19 cellular contexts compared by ENCODE assay signal in genomic region chr16:74657873-74658642, GRCh38. TPM values are rescaled to one million over a fixed set of nuclear protein-coding genes. Genes with fewer than 3 reads are reported as not detected.
DNase-seq lines count a peak whose midpoint lies in the region; ATAC-seq, FAIRE-seq and TF ChIP-seq lines count a peak whose summit lies in the region.
"Had no signal": no experiment of that assay in that cellular context is flagged by ENCODE, and none has a peak within 500 bp of the region (broad histone marks: within the 10 kb centered on the region; RNA-seq: fewer than 3 reads in every experiment).

No MANE protein-coding gene starts in this region.

- peaks cover 46% of the 10 kb centered on the region for H3K36me3 ChIP-seq in mammary epithelial cell (ENCODE audit: insufficient read depth, low read length)
- H3K36me3 ChIP-seq in endothelial cell of umbilical vein (ENCODE audit: control insufficient read depth in 2 of 2, extremely low read depth in 1 of 2, insufficient read depth in 2 of 2, low read length in 2 of 2): peaks cover 8 to 22% of the 10 kb centered on the region in 2 experiments
- H3K36me3 ChIP-seq in subcutaneous abdominal adipose tissue (ENCODE audit: control insufficient read depth in 5 of 5, insufficient read depth in 5 of 5, low read length in 5 of 5): peaks cover 11 to 42% (median 39%) of the 10 kb centered on the region in 5 donors
- peaks cover 28% of the 10 kb centered on the region for H3K36me3 ChIP-seq in effector memory CD4-positive, alpha-beta T cell (ENCODE audit: control insufficient read depth, insufficient read depth, low read length)

- no peaks in the 10 kb centered on the region for H3K27me3 ChIP-seq in mammary epithelial cell (ENCODE audit: insufficient read depth, low read length)
- H3K27me3 ChIP-seq in endothelial cell of umbilical vein (ENCODE audit: control insufficient read depth in 2 of 2, insufficient read depth in 2 of 2, low read length in 2 of 2): no peaks in the 10 kb centered on the region
- H3K27me3 ChIP-seq in subcutaneous abdominal adipose tissue (ENCODE audit: control insufficient read depth in 5 of 5, insufficient read depth in 4 of 5, low read length in 5 of 5): no peaks in the 10 kb centered on the region
- no peaks in the 10 kb centered on the region for H3K27me3 ChIP-seq in effector memory CD4-positive, alpha-beta T cell (replicated peaks; ENCODE audit: control insufficient read depth, insufficient read depth, low read length, poor library complexity, severe bottlenecking)
- H3K27me3 ChIP-seq: heart left ventricle, right lobe of liver, SJSA1, suprapubic skin had no signal

- H3K4me3 Mint-ChIP-seq in MCF 10A (ENCODE audit: unreplicated experiment) (no peak overlapping the region), activated B cell treated with CpG ODN at 0.5 μM for 24 hours (no peak overlapping the region)
- H3K4me3 Mint-ChIP-seq: H9 had no signal

- FAIRE-seq in endothelial cell of umbilical vein (lab: Jason Lieb, UNC): peak; percentile 24
- FAIRE-seq: TTC549 had no signal

- 79% methylated on average over 5 of the region's 5 CpGs for WGBS in mammary epithelial cell (ENCODE audit: low coverage, missing lambda C conversion rate)

- H3K4me2 ChIP-seq in mammary epithelial cell (ENCODE audit: insufficient read depth, low read depth, low read length): no peak overlapping the region
- no peak overlapping the region for H3K4me2 ChIP-seq in endothelial cell of umbilical vein (ENCODE audit: insufficient read depth, low read length)

- in situ Hi-C loops in mammary epithelial cell (cut with MboI; ENCODE audit: low sequenced_read_pairs in 2 of 2): no loop called here

- CTCF ChIA-PET in mammary epithelial cell (lab: Charles Lee; ENCODE audit: low non-redundant PET) (no interaction called here), MCF 10A (lab: Yijun Ruan, JAX) (interaction anchor here (0.6 to 2.1 kb wide), 3 partner anchors 7 to 245 kb away, joined by 3 to 11 read pairs (median 4); no protein-coding TSS in a partner anchor), activated B cell treated with CpG ODN at 0.5 μM for 24 hours (lab: Charles Lee) (interaction anchor here (0.6 to 1.0 kb wide), 2 partner anchors 185 to 204 kb away, joined by 3 read pairs; no protein-coding TSS in a partner anchor), endothelial cell of umbilical vein (lab: Charles Lee) (interaction anchor here (1.0 kb wide), 1 partner anchor 204 kb away, joined by 3 read pairs; no protein-coding TSS in a partner anchor)

- no peak for ATAC-seq in activated B cell treated with CpG ODN at 0.5 μM for 24 hours (ENCODE audit: low read depth)
- ATAC-seq: heart left ventricle had no signal

- H3K27ac Mint-ChIP-seq in MCF 10A (ENCODE audit: low read depth, unreplicated experiment): no peak overlapping the region
- H3K27ac Mint-ChIP-seq in activated B cell treated with CpG ODN at 0.5 μM for 24 hours: peak overlapping the region; percentile 50

- no peak for TF ChIP-seq POLR2A in endothelial cell of umbilical vein (IDR thresholded peaks at IDR 0.05; ENCODE audit: low read depth, low read length)

- intact Hi-C loops in mammary epithelial cell (cut with micrococcal nuclease) (no loop called here), MCF 10A (cut with micrococcal nuclease) (no loop called here), activated B cell treated with CpG ODN at 0.5 μM for 24 hours (cut with micrococcal nuclease) (no loop called here), endothelial cell of umbilical vein (cut with micrococcal nuclease) (no loop called here)

- H3K27me3 Mint-ChIP-seq in MCF 10A (ENCODE audit: insufficient read depth, unreplicated experiment) (no peaks in the 10 kb centered on the region), activated B cell treated with CpG ODN at 0.5 μM for 24 hours (no peaks in the 10 kb centered on the region)

- H3K9me3 Mint-ChIP-seq in MCF 10A (ENCODE audit: unreplicated experiment): no peaks in the 10 kb centered on the region
- no peaks in the 10 kb centered on the region for H3K9me3 Mint-ChIP-seq in activated B cell treated with CpG ODN at 0.5 μM for 24 hours
- H3K9me3 Mint-ChIP-seq: H9 had no signal

- H4K20me1 ChIP-seq in mammary epithelial cell (ENCODE audit: insufficient read depth, low read length): peaks cover 5% of the 10 kb centered on the region
- H4K20me1 ChIP-seq in endothelial cell of umbilical vein (replicated peaks; ENCODE audit: control insufficient read depth, extremely low read depth, insufficient read depth, low read length): peaks cover 8% of the 10 kb centered on the region

- dilution Hi-C loops in mammary epithelial cell (cut with HindIII; ENCODE audit: low sequenced_read_pairs): no loop called here
- dilution Hi-C loops in endothelial cell of umbilical vein (cut with MboI; ENCODE audit: extremely low pct_ligation_motif_present, low sequenced_read_pairs): no loop called here

- POLR2A ChIA-PET in MCF 10A (lab: Yijun Ruan, JAX): interaction anchor here (1.6 to 2.6 kb wide), 2 partner anchors 9 to 22 kb away, joined by 3 to 9 read pairs; partner anchors contain the start of gene RFWD3
- POLR2A ChIA-PET in activated B cell treated with CpG ODN at 0.5 μM for 24 hours (lab: Charles Lee): no interaction called here
- POLR2A ChIA-PET in endothelial cell of umbilical vein (lab: Charles Lee): no interaction called here

- DNase-seq in mammary epithelial cell (peak; percentile 4), MCF 10A (ENCODE audit: unreplicated experiment) (no peak), activated B cell treated with CpG ODN at 0.5 μM for 24 hours (no peak), endothelial cell of umbilical vein (ENCODE audit: low read depth, low spot score) (no peak), NCI-H2196 treated with DMSO at 0.1 percent for 48 hours (lab: John Stamatoyannopoulos, UW; ENCODE audit: unreplicated experiment) (no peak), COLO668 (lab: John Stamatoyannopoulos, UW; ENCODE audit: unreplicated experiment) (no peak)
- DNase-seq in effector memory CD4-positive, alpha-beta T cell: no peak
- DNase-seq: activated CD4-positive, alpha-beta T cell treated with anti-CD3 and anti-CD28 coated beads, Interleukin-2, amount 50 U/mL, for 48 hours; activated gamma-delta T cell treated with Interleukin-2 at 50 U/mL for 16 hours; H9; heart left ventricle; NCI-H1930; NCI-H526; OCI-M1; right lobe of liver had no signal

- BruUV-seq in mammary epithelial cell (replicated peaks; lab: Mats Ljungman, UMichigan): no TSS peak
- no TSS peak for BruUV-seq in MCF 10A (replicated peaks; lab: Mats Ljungman, UMichigan)
- no TSS peak for BruUV-seq in endothelial cell of umbilical vein (replicated peaks; lab: Mats Ljungman, UMichigan)

- TF ChIP-seq CTCF in mammary epithelial cell (conservative IDR thresholded peaks at IDR 0.05 in 1 of 2, IDR thresholded peaks at IDR 0.05 in 1 of 2; ENCODE audit: extremely low read depth in 1 of 2, insufficient read depth in 1 of 2, low read depth in 1 of 2, low read length in 2 of 2) (no peak), MCF 10A (IDR thresholded peaks at IDR 0.05; ENCODE audit: unreplicated experiment) (no peak), activated B cell treated with CpG ODN at 0.5 μM for 24 hours (IDR thresholded peaks at IDR 0.05) (no peak), endothelial cell of umbilical vein (IDR thresholded peaks at IDR 0.05; ENCODE audit: extremely low read depth in 1 of 2, insufficient read depth in 1 of 2, low read depth in 1 of 2, low read length in 2 of 2) (no peak)

- H3K4me1 Mint-ChIP-seq in MCF 10A (ENCODE audit: insufficient read depth, unreplicated experiment) (peaks cover 13% of the 10 kb centered on the region), activated B cell treated with CpG ODN at 0.5 μM for 24 hours (peaks cover 49% of the 10 kb centered on the region)

- H2AFZ ChIP-seq in mammary epithelial cell (ENCODE audit: low read depth, low read length): no peak overlapping the region
- no peak overlapping the region for H2AFZ ChIP-seq in endothelial cell of umbilical vein (ENCODE audit: low read depth, low read length)

- H3K4me3 ChIP-seq in mammary epithelial cell (replicated peaks in 1 of 3; ENCODE audit: insufficient read depth in 1 of 3, low read depth in 2 of 3, low read length in 3 of 3) (no peak overlapping the region), endothelial cell of umbilical vein (replicated peaks in 1 of 3; ENCODE audit: insufficient read depth in 1 of 3, low read depth in 1 of 3, low read length in 3 of 3) (no peak overlapping the region), subcutaneous abdominal adipose tissue (ENCODE audit: low read depth in 1 of 5, low read length in 5 of 5) (no peak overlapping the region)
- H3K4me3 ChIP-seq in effector memory CD4-positive, alpha-beta T cell (ENCODE audit: insufficient read depth, low read depth, low read length, poor library complexity, severe bottlenecking): no peak overlapping the region
- H3K4me3 ChIP-seq: heart left ventricle, right lobe of liver, SJSA1, suprapubic skin had no signal

- H3K4me1 ChIP-seq in mammary epithelial cell (ENCODE audit: insufficient read depth, low read length) (peaks cover 21% of the 10 kb centered on the region), endothelial cell of umbilical vein (ENCODE audit: control insufficient read depth, extremely low read depth, insufficient read depth, low read length) (peaks cover under 1% of the 10 kb centered on the region), subcutaneous abdominal adipose tissue (ENCODE audit: control insufficient read depth in 5 of 5, insufficient read depth in 5 of 5, low read length in 5 of 5) (peaks cover 0 to 13% (median 2%) of the 10 kb centered on the region in 5 donors)
- H3K4me1 ChIP-seq in effector memory CD4-positive, alpha-beta T cell (ENCODE audit: control insufficient read depth, insufficient read depth, low read length, poor library complexity, severe bottlenecking): peaks cover 4% of the 10 kb centered on the region
- H3K4me1 ChIP-seq: SJSA1 had no signal

- H3K9me3 ChIP-seq in mammary epithelial cell (replicated peaks; ENCODE audit: insufficient read depth, low read length) (no peaks in the 10 kb centered on the region), endothelial cell of umbilical vein (replicated peaks; ENCODE audit: control insufficient read depth, insufficient read depth, low read length) (no peaks in the 10 kb centered on the region), subcutaneous abdominal adipose tissue (ENCODE audit: control insufficient read depth in 5 of 5, low read length in 5 of 5) (no peaks in the 10 kb centered on the region)
- H3K9me3 ChIP-seq in effector memory CD4-positive, alpha-beta T cell (ENCODE audit: control insufficient read depth, low read length): no peaks in the 10 kb centered on the region
- H3K9me3 ChIP-seq: heart left ventricle, right lobe of liver, SJSA1, suprapubic skin had no signal

- H3K9ac ChIP-seq in mammary epithelial cell (ENCODE audit: insufficient read depth, low read length): no peak overlapping the region
- no peak overlapping the region for H3K9ac ChIP-seq in endothelial cell of umbilical vein (replicated peaks; ENCODE audit: extremely low read depth, insufficient read depth, low read length)
- no peak overlapping the region for H3K9ac ChIP-seq in subcutaneous abdominal adipose tissue (ENCODE audit: low read length in 5 of 5)

- H3K27ac ChIP-seq in mammary epithelial cell (ENCODE audit: insufficient read depth, low read depth, low read length) (no peak overlapping the region), endothelial cell of umbilical vein (ENCODE audit: insufficient read depth, low read depth, low read length) (no peak overlapping the region), subcutaneous abdominal adipose tissue (ENCODE audit: low read depth, low read length) (peak overlapping the region; percentile 16)
- no peak overlapping the region for H3K27ac ChIP-seq in effector memory CD4-positive, alpha-beta T cell (ENCODE audit: insufficient read depth, low read length, poor library complexity, severe bottlenecking)
- H3K27ac ChIP-seq: right lobe of liver, SJSA1, suprapubic skin had no signal

- H3K36me3 Mint-ChIP-seq in MCF 10A (ENCODE audit: insufficient read depth, unreplicated experiment): peaks cover 66% of the 10 kb centered on the region
- H3K36me3 Mint-ChIP-seq in activated B cell treated with CpG ODN at 0.5 μM for 24 hours (ENCODE audit: low read depth): peaks cover 79% of the 10 kb centered on the region

- no peaks in the 10 kb centered on the region for H3K9me1 ChIP-seq in endothelial cell of umbilical vein (replicated peaks; ENCODE audit: control insufficient read depth, extremely low read depth, insufficient read depth, low read length)

- H3K79me2 ChIP-seq in mammary epithelial cell (ENCODE audit: insufficient read depth, low read length) (peaks cover 96% of the 10 kb centered on the region), endothelial cell of umbilical vein (ENCODE audit: control insufficient read depth, insufficient read depth, low read length) (peaks cover 95% of the 10 kb centered on the region)

RNA-seq across cellular contexts. Expression of gene RFWD3, which starts 8.6 kb away (rescaled TPM):
- total RNA-seq in mammary epithelial cell: 10 to 100 TPM; 33.2 to 59.3 TPM
- polyA plus RNA-seq in mammary epithelial cell: 39.5 TPM
- polyA minus RNA-seq in mammary epithelial cell: 234 TPM
- 31.2 and 33.7 TPM in 2 replicates for total RNA-seq in MCF 10A (2022)
- total RNA-seq in activated B cell treated with CpG ODN at 0.5 μM for 24 hours: 57.9 and 63.2 TPM in 2 replicates
- total RNA-seq in endothelial cell of umbilical vein: 47.6 and 51.6 TPM in 2 replicates
- polyA plus RNA-seq in endothelial cell of umbilical vein: 27.3 and 27.8 TPM in 2 replicates
- 19.8 and 21.5 TPM in 2 replicates for polyA plus RNA-seq in endothelial cell of umbilical vein (2011; cell fraction: cytosol; rRNA removed)
- polyA plus RNA-seq in endothelial cell of umbilical vein (2011; cell fraction: nucleus; rRNA removed): 34.8 and 34.9 TPM in 2 replicates
- 21.4 and 26.4 TPM in 2 replicates for polyA plus RNA-seq in endothelial cell of umbilical vein (2012)
- 90.0 and 94.4 TPM in 2 replicates for polyA minus RNA-seq in endothelial cell of umbilical vein
- polyA minus RNA-seq in endothelial cell of umbilical vein (2011; cell fraction: cytosol; rRNA and poly(A)+ RNA removed): 59.3 TPM
- polyA minus RNA-seq in endothelial cell of umbilical vein (2011; cell fraction: nucleus; rRNA and poly(A)+ RNA removed): 44.5 and 67.4 TPM in 2 replicates

RNA-seq across cellular contexts. Expression of gene MLKL, which starts 42.6 kb away (rescaled TPM):
- total RNA-seq in mammary epithelial cell: 10 to 100 TPM in 1 of 2 donors, 1 to 10 TPM in 1; 3.3 to 16.6 TPM
- polyA plus RNA-seq in mammary epithelial cell: 11.7 TPM
- 16.9 TPM for polyA minus RNA-seq in mammary epithelial cell
- 12.1 and 14.2 TPM in 2 replicates for total RNA-seq in MCF 10A (2022)
- total RNA-seq in activated B cell treated with CpG ODN at 0.5 μM for 24 hours: 6.5 and 6.8 TPM in 2 replicates
- total RNA-seq in endothelial cell of umbilical vein: 24.4 and 26.5 TPM in 2 replicates
- polyA plus RNA-seq in endothelial cell of umbilical vein: 7.2 and 8.1 TPM in 2 replicates
- polyA plus RNA-seq in endothelial cell of umbilical vein (2011; cell fraction: cytosol; rRNA removed): 13.4 and 13.9 TPM in 2 replicates
- polyA plus RNA-seq in endothelial cell of umbilical vein (2011; cell fraction: nucleus; rRNA removed): 40.6 and 46.3 TPM in 2 replicates
- 15.3 and 29.8 TPM in 2 replicates for polyA plus RNA-seq in endothelial cell of umbilical vein (2012)
- polyA minus RNA-seq in endothelial cell of umbilical vein: 10.0 and 10.4 TPM in 2 replicates
- 19.0 TPM for polyA minus RNA-seq in endothelial cell of umbilical vein (2011; cell fraction: cytosol; rRNA and poly(A)+ RNA removed)
- polyA minus RNA-seq in endothelial cell of umbilical vein (2011; cell fraction: nucleus; rRNA and poly(A)+ RNA removed): 9.8 and 13.6 TPM in 2 replicates

RNA-seq across cellular contexts. Expression of gene GLG1, which starts 51.1 kb away (rescaled TPM):
- total RNA-seq in mammary epithelial cell: 100 to 1,000 TPM; 108 to 150 TPM
- 84.6 TPM for polyA plus RNA-seq in mammary epithelial cell
- 169 TPM for polyA minus RNA-seq in mammary epithelial cell
- 99.1 and 132 TPM in 2 replicates for total RNA-seq in MCF 10A (2022)
- 72.7 and 81.4 TPM in 2 replicates for total RNA-seq in activated B cell treated with CpG ODN at 0.5 μM for 24 hours
- total RNA-seq in endothelial cell of umbilical vein: 150 and 165 TPM in 2 replicates
- 72.9 and 86.3 TPM in 2 replicates for polyA plus RNA-seq in endothelial cell of umbilical vein
- 93.4 and 103 TPM in 2 replicates for polyA plus RNA-seq in endothelial cell of umbilical vein (2011; cell fraction: cytosol; rRNA removed)
- 115 and 146 TPM in 2 replicates for polyA plus RNA-seq in endothelial cell of umbilical vein (2011; cell fraction: nucleus; rRNA removed)
- 132 and 142 TPM in 2 replicates for polyA plus RNA-seq in endothelial cell of umbilical vein (2012)
- polyA minus RNA-seq in endothelial cell of umbilical vein: 214 and 233 TPM in 2 replicates
- 28.1 TPM for polyA minus RNA-seq in endothelial cell of umbilical vein (2011; cell fraction: cytosol; rRNA and poly(A)+ RNA removed)
- polyA minus RNA-seq in endothelial cell of umbilical vein (2011; cell fraction: nucleus; rRNA and poly(A)+ RNA removed): 98.2 and 141 TPM in 2 replicates
